Comparison of ENCODE assay signal across 35 cellular contexts in the genomic region with DNA sequence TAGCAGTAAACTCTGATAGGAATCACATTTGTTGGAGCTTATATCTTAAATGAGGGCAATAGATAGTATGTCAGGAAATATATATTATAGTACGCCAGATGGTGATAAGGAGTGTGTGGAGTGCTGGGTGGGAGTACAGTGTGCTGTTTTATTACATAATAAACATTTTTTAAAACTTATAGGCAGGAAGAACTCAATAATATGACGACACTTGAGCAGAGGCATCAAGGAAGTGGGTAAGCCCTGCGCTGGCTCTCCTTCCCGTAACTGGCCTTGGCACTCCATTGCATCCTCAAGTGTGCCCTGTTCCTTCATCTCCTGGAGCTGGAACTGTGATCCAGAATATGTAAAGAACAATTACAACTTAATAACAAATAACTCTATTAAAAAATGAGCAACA.
"Had no signal": no experiment of that assay in that cellular context is flagged by ENCODE, and none has a peak within 500 bp of the region (broad histone marks: within the 10 kb centered on the region; RNA-seq: fewer than 3 reads in every experiment).

No MANE protein-coding gene starts in this region.

- H3K4me3 Mint-ChIP-seq: activated B cell treated with CpG ODN at 0.5 μM for 24 hours; activated CD4-positive, alpha-beta memory T cell treated with anti-CD3 and anti-CD28 coated beads for 36 hours; activated CD4-positive, alpha-beta T cell treated with anti-CD3 and anti-CD28 coated beads for 36 hours; activated CD4-positive, alpha-beta T cell treated with anti-CD3 and anti-CD28 coated beads, Interleukin-2, amount 10 ng/mL, durations not matched to agents 24 days and 14 days; activated CD8-positive, alpha-beta memory T cell treated with anti-CD3 and anti-CD28 coated beads, Interleukin-2, amount 10 ng/mL, durations not matched to agents 7 days and 5 days; activated CD8-positive, alpha-beta T cell treated with anti-CD3 and anti-CD28 coated beads, Interleukin-2, amount 10 ng/mL, durations not matched to agents 7 days and 5 days; activated naive CD4-positive, alpha-beta T cell treated with anti-CD3 and anti-CD28 coated beads, Interleukin-2, amount 10 ng/mL, durations not matched to agents 7 days and 5 days; activated naive CD8-positive, alpha-beta T cell treated with anti-CD3 and anti-CD28 coated beads, Interleukin-2, amount 10 ng/mL, durations not matched to agents 7 days and 5 days; activated T-helper 1 cell treated with anti-CD3 and anti-CD28 coated beads, Interleukin-12 subunit alpha, Interleukin-12 subunit beta, Interleukin-2, Interleukin-4 antibody, amounts not matched to agents 30 ng/mL and 10 ng/mL and 1 ng/mL, durations not matched to agents 14 hours and 24 hours and 36 hours; brain; effector memory CD8-positive, alpha-beta T cell had no signal

- H3K4me3 ChIP-seq: ascending aorta, breast epithelium, cardiac muscle cell, coronary artery, esophagus muscularis mucosa, gastrocnemius medialis, heart right ventricle had no signal

- H3K27me3 ChIP-seq: ascending aorta, breast epithelium, cardiac muscle cell, esophagus muscularis mucosa, foreskin keratinocyte, gastrocnemius medialis, heart right ventricle had no signal

- H3K36me3 Mint-ChIP-seq: activated naive CD4-positive, alpha-beta T cell treated with anti-CD3 and anti-CD28 coated beads, Interleukin-2, amount 10 ng/mL, durations not matched to agents 7 days and 5 days had no signal

- H3K9me3 Mint-ChIP-seq: effector memory CD8-positive, alpha-beta T cell had no signal

- H3K27me3 Mint-ChIP-seq: activated B cell treated with CpG ODN at 0.5 μM for 24 hours; activated CD4-positive, alpha-beta memory T cell treated with anti-CD3 and anti-CD28 coated beads for 36 hours; activated CD4-positive, alpha-beta T cell treated with anti-CD3 and anti-CD28 coated beads for 36 hours; activated CD4-positive, alpha-beta T cell treated with anti-CD3 and anti-CD28 coated beads, Interleukin-2, amount 10 ng/mL, durations not matched to agents 24 days and 14 days; activated CD8-positive, alpha-beta memory T cell treated with anti-CD3 and anti-CD28 coated beads, Interleukin-2, amount 10 ng/mL, durations not matched to agents 7 days and 5 days; activated naive CD4-positive, alpha-beta T cell treated with anti-CD3 and anti-CD28 coated beads, Interleukin-2, amount 10 ng/mL, durations not matched to agents 7 days and 5 days; activated naive CD8-positive, alpha-beta T cell treated with anti-CD3 and anti-CD28 coated beads, Interleukin-2, amount 10 ng/mL, durations not matched to agents 7 days and 5 days; brain; effector memory CD8-positive, alpha-beta T cell had no signal

- H3K27ac ChIP-seq: ascending aorta, breast epithelium, cardiac muscle cell, coronary artery, esophagus muscularis mucosa, foreskin keratinocyte, gastrocnemius medialis, heart right ventricle, WERI-Rb-1 had no signal

- H3K36me3 ChIP-seq: ascending aorta, breast epithelium, esophagus muscularis mucosa, gastrocnemius medialis, heart right ventricle, WERI-Rb-1 had no signal

- DNase-seq: activated B cell treated with CpG ODN at 0.5 μM for 24 hours; activated CD4-positive, alpha-beta memory T cell treated with anti-CD3 and anti-CD28 coated beads for 36 hours; activated CD4-positive, alpha-beta T cell treated with anti-CD3 and anti-CD28 coated beads for 36 hours; activated CD4-positive, alpha-beta T cell treated with anti-CD3 and anti-CD28 coated beads, Interleukin-2, amount 10 ng/mL, durations not matched to agents 24 days and 14 days; activated CD4-positive, CD25-positive, alpha-beta regulatory T cell treated with anti-CD3 and anti-CD28 coated beads, Interleukin-2, amount 50 U/mL, for 72 hours; activated CD8-positive, alpha-beta memory T cell treated with anti-CD3 and anti-CD28 coated beads, Interleukin-2, amount 10 ng/mL, durations not matched to agents 7 days and 5 days; activated CD8-positive, alpha-beta memory T cell treated with anti-CD3 and anti-CD28 coated beads, Interleukin-2, amount 50 U/mL, for 4 hours; activated CD8-positive, alpha-beta T cell treated with anti-CD3 and anti-CD28 coated beads, Interleukin-2, amount 10 ng/mL, durations not matched to agents 7 days and 5 days; activated gamma-delta T cell; activated naive CD4-positive, alpha-beta T cell; activated naive CD4-positive, alpha-beta T cell treated with anti-CD3 and anti-CD28 coated beads, Interleukin-2, amount 10 ng/mL, durations not matched to agents 7 days and 5 days; activated naive CD8-positive, alpha-beta T cell treated with anti-CD3 and anti-CD28 coated beads, Interleukin-2, amount 10 ng/mL, durations not matched to agents 7 days and 5 days; activated T-cell treated with anti-CD3 and anti-CD28 coated beads, Interleukin-2, amount 50 U/mL, for 1 hour; activated T-cell treated with anti-CD3 and anti-CD28 coated beads, Interleukin-2, amount 50 U/mL, for 48 hours; central memory CD4-positive, alpha-beta T cell; cerebellar nuclear complex; dermis blood vessel endothelial cell; effector CD4-positive, alpha-beta T cell; effector memory CD8-positive, alpha-beta T cell; erythroblast; foreskin keratinocyte; gastrocnemius medialis; glutamatergic neuron; heart right ventricle; T-helper 1 cell; T-helper 2 cell; WERI-Rb-1 had no signal

- H3K27ac Mint-ChIP-seq: activated B cell treated with CpG ODN at 0.5 μM for 24 hours; activated CD4-positive, alpha-beta memory T cell treated with anti-CD3 and anti-CD28 coated beads for 36 hours; activated CD4-positive, alpha-beta T cell treated with anti-CD3 and anti-CD28 coated beads for 36 hours; activated CD4-positive, alpha-beta T cell treated with anti-CD3 and anti-CD28 coated beads, Interleukin-2, amount 10 ng/mL, durations not matched to agents 24 days and 14 days; activated CD8-positive, alpha-beta memory T cell treated with anti-CD3 and anti-CD28 coated beads, Interleukin-2, amount 10 ng/mL, durations not matched to agents 7 days and 5 days; activated CD8-positive, alpha-beta T cell treated with anti-CD3 and anti-CD28 coated beads, Interleukin-2, amount 10 ng/mL, durations not matched to agents 7 days and 5 days; activated naive CD4-positive, alpha-beta T cell treated with anti-CD3 and anti-CD28 coated beads, Interleukin-2, amount 10 ng/mL, durations not matched to agents 7 days and 5 days; activated naive CD4-positive, alpha-beta T cell treated with anti-CD3 and anti-CD28 coated beads, Interleukin-2, amount 50 U/mL, for 72 hours; activated naive CD8-positive, alpha-beta T cell treated with anti-CD3 and anti-CD28 coated beads, Interleukin-2, amount 10 ng/mL, durations not matched to agents 7 days and 5 days; activated T-helper 1 cell treated with anti-CD3 and anti-CD28 coated beads, Interleukin-12 subunit alpha, Interleukin-12 subunit beta, Interleukin-2, Interleukin-4 antibody, amounts not matched to agents 30 ng/mL and 10 ng/mL and 1 ng/mL, durations not matched to agents 14 hours and 24 hours and 36 hours; effector memory CD8-positive, alpha-beta T cell had no signal

- H3K4me1 Mint-ChIP-seq: activated B cell treated with CpG ODN at 0.5 μM for 24 hours; activated CD8-positive, alpha-beta memory T cell treated with anti-CD3 and anti-CD28 coated beads, Interleukin-2, amount 10 ng/mL, durations not matched to agents 7 days and 5 days; activated naive CD8-positive, alpha-beta T cell treated with anti-CD3 and anti-CD28 coated beads, Interleukin-2, amount 10 ng/mL, durations not matched to agents 7 days and 5 days had no signal

- H3K4me1 ChIP-seq: ascending aorta, breast epithelium, foreskin keratinocyte, gastrocnemius medialis had no signal

- H3K9me3 ChIP-seq: ascending aorta, breast epithelium, esophagus muscularis mucosa, gastrocnemius medialis, heart right ventricle had no signal

- ATAC-seq: activated CD8-positive, alpha-beta memory T cell treated with anti-CD3 and anti-CD28 coated beads, Interleukin-2, amount 10 ng/mL, durations not matched to agents 7 days and 5 days; activated CD8-positive, alpha-beta T cell treated with anti-CD3 and anti-CD28 coated beads, Interleukin-2, amount 10 ng/mL, durations not matched to agents 7 days and 5 days; effector memory CD8-positive, alpha-beta T cell; foreskin keratinocyte; gastrocnemius medialis; heart right ventricle had no signal
